ENCODE assay signal across 27 cellular contexts in the genomic region with DNA sequence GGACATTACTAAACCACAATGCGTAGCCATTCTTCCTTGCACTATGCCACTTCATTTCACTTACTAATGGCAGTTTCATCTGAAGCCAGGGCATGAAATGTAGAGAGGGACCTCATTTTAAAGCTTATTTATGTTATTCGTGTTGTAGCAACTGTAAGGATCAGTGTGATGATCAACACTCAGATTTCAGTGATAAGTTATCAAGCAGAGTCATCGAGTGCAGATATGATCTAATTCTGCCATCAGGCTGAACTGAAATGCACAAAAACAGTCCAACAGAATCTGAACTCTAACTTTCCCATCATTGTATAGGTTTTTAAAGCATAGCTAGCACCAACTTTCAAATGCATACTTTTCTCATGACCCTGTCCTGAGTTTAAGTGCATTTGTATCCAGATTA. TPM values are rescaled to one million over a fixed set of nuclear protein-coding genes. Genes with fewer than 3 reads are reported as not detected.
DNase-seq lines count a peak whose midpoint lies in the region; ATAC-seq, FAIRE-seq and TF ChIP-seq lines count a peak whose summit lies in the region.
"Had no signal": no experiment of that assay in that cellular context is flagged by ENCODE, and none has a peak within 500 bp of the region (broad histone marks: within the 10 kb centered on the region; RNA-seq: fewer than 3 reads in every experiment).

No MANE protein-coding gene starts in this region.

- peaks cover 25% of the 10 kb centered on the region for H3K36me3 Mint-ChIP-seq in activated CD4-positive, alpha-beta T cell treated with anti-CD3 and anti-CD28 coated beads, Interleukin-2, amount 10 ng/mL, durations not matched to agents 24 days and 14 days (ENCODE audit: low read depth)
- peaks cover 5% of the 10 kb centered on the region for H3K36me3 Mint-ChIP-seq in activated T-cell treated with anti-CD3 and anti-CD28 coated beads, Interleukin-2, amount 50 U/mL, for 24 hours (ENCODE audit: low read depth)
- H3K36me3 Mint-ChIP-seq: IgD-negative memory B cell had no signal

- dilution Hi-C loops in endothelial cell of umbilical vein (cut with MboI; ENCODE audit: extremely low pct_ligation_motif_present, low sequenced_read_pairs) = no loop called here

- TF ChIP-seq POLR2A in endothelial cell of umbilical vein (IDR thresholded peaks at IDR 0.05; ENCODE audit: low read depth, low read length) = no peak

- POLR2A ChIA-PET in SK-N-SH (lab: Yijun Ruan, JAX) = no interaction called here
- POLR2A ChIA-PET in endothelial cell of umbilical vein (lab: Charles Lee) = no interaction called here
- POLR2A ChIA-PET in PC-3 (lab: Charles Lee; ENCODE audit: unreplicated experiment) = no interaction called here

- H3K36me3 ChIP-seq in SK-N-SH (replicated peaks in 1 of 2; ENCODE audit: control insufficient read depth in 1 of 2, insufficient read depth in 2 of 2, low read length in 1 of 2) (peaks cover 0 to 10% of the 10 kb centered on the region in 2 experiments), endothelial cell of umbilical vein (ENCODE audit: control insufficient read depth in 2 of 2, extremely low read depth in 1 of 2, insufficient read depth in 2 of 2, low read length in 2 of 2) (no peaks in the 10 kb centered on the region), trophoblast cell (ENCODE audit: control insufficient read depth in 1 of 2, insufficient read depth in 2 of 2, low read length in 2 of 2) (no peaks in the 10 kb centered on the region), PC-3 (ENCODE audit: low read depth, low read length) (no peaks in the 10 kb centered on the region)
- H3K36me3 ChIP-seq: Peyer's patch had no signal

- no peak overlapping the region for H2BK120ac ChIP-seq in trophoblast cell (ENCODE audit: insufficient read depth, low read length, poor library complexity)

- no peak overlapping the region for H3K4me3 Mint-ChIP-seq in activated CD4-positive, alpha-beta T cell treated with anti-CD3 and anti-CD28 coated beads, Interleukin-2, amount 10 ng/mL, durations not matched to agents 24 days and 14 days
- H3K4me3 Mint-ChIP-seq in activated T-cell treated with anti-CD3 and anti-CD28 coated beads, Interleukin-2, amount 50 U/mL, for 24 hours = no peak overlapping the region
- H3K4me3 Mint-ChIP-seq: B cell, IgD-negative memory B cell had no signal

- H4K20me1 ChIP-seq in SK-N-SH (ENCODE audit: insufficient read depth) (no peaks in the 10 kb centered on the region), endothelial cell of umbilical vein (replicated peaks; ENCODE audit: control insufficient read depth, extremely low read depth, insufficient read depth, low read length) (no peaks in the 10 kb centered on the region), PC-3 (ENCODE audit: low read length) (no peaks in the 10 kb centered on the region)

- H3F3A ChIP-seq in SK-N-SH (replicated peaks; ENCODE audit: insufficient read depth) (peaks cover 24% of the 10 kb centered on the region), PC-3 (ENCODE audit: low read length, unreplicated experiment) (no peaks in the 10 kb centered on the region)

- H3K27me3 ChIP-seq in SK-N-SH (ENCODE audit: insufficient read depth) (no peaks in the 10 kb centered on the region), endothelial cell of umbilical vein (ENCODE audit: control insufficient read depth in 2 of 2, insufficient read depth in 2 of 2, low read length in 2 of 2) (no peaks in the 10 kb centered on the region), trophoblast cell (ENCODE audit: insufficient read depth, low read length) (no peaks in the 10 kb centered on the region), PC-3 (ENCODE audit: low read length) (no peaks in the 10 kb centered on the region)
- H3K27me3 ChIP-seq: Peyer's patch had no signal

- H3K4me2 ChIP-seq in SK-N-SH = peak overlapping the region; percentile 23; the same call in 1 of the 2 replicates
- H3K4me2 ChIP-seq in endothelial cell of umbilical vein (ENCODE audit: insufficient read depth, low read length) = no peak overlapping the region
- no peak overlapping the region for H3K4me2 ChIP-seq in trophoblast cell (ENCODE audit: low read length)
- no peak overlapping the region for H3K4me2 ChIP-seq in PC-3 (ENCODE audit: low read length)

- no peak overlapping the region for H3K14ac ChIP-seq in trophoblast cell (ENCODE audit: low read length)

- FAIRE-seq in endothelial cell of umbilical vein (lab: Jason Lieb, UNC) = no peak
- FAIRE-seq: H1 had no signal

- H2AFZ ChIP-seq in SK-N-SH (ENCODE audit: low read depth) (no peak overlapping the region), endothelial cell of umbilical vein (ENCODE audit: low read depth, low read length) (no peak overlapping the region), trophoblast cell (ENCODE audit: insufficient read depth, low read length, poor library complexity) (no peak overlapping the region), PC-3 (ENCODE audit: low read length) (no peak overlapping the region)

- H3K9me3 ChIP-seq in SK-N-SH (no peaks in the 10 kb centered on the region), endothelial cell of umbilical vein (replicated peaks; ENCODE audit: control insufficient read depth, insufficient read depth, low read length) (no peaks in the 10 kb centered on the region), trophoblast cell (ENCODE audit: insufficient read depth, low read depth, low read length) (no peaks in the 10 kb centered on the region), PC-3 (ENCODE audit: low read length) (no peaks in the 10 kb centered on the region)
- H3K9me3 ChIP-seq: Peyer's patch had no signal

- H3K18ac ChIP-seq in trophoblast cell (ENCODE audit: low read length) = no peak overlapping the region

- no peak overlapping the region for H2BK5ac ChIP-seq in trophoblast cell (ENCODE audit: low read depth, low read length, poor library complexity)

- 0 out of 2 replicates have a peak overlapping the region, but pooled peaks have one; percentile 7 for H3K9ac ChIP-seq in SK-N-SH
- H3K9ac ChIP-seq in endothelial cell of umbilical vein (replicated peaks; ENCODE audit: extremely low read depth, insufficient read depth, low read length) = no peak overlapping the region
- H3K9ac ChIP-seq in trophoblast cell (ENCODE audit: low read length) = no peak overlapping the region
- no peak overlapping the region for H3K9ac ChIP-seq in PC-3 (ENCODE audit: low read length)

- no peaks in the 10 kb centered on the region for H3K9me3 Mint-ChIP-seq in activated CD4-positive, alpha-beta T cell treated with anti-CD3 and anti-CD28 coated beads, Interleukin-2, amount 10 ng/mL, durations not matched to agents 24 days and 14 days
- H3K9me3 Mint-ChIP-seq in activated T-cell treated with anti-CD3 and anti-CD28 coated beads, Interleukin-2, amount 50 U/mL, for 24 hours = no peaks in the 10 kb centered on the region
- H3K9me3 Mint-ChIP-seq: IgD-negative memory B cell had no signal

- H3K9me2 ChIP-seq in SK-N-SH (no peaks in the 10 kb centered on the region), PC-3 (replicated peaks; ENCODE audit: low read length) (no peaks in the 10 kb centered on the region)

- 46% methylated on average over 3 of the region's 3 CpGs for WGBS in SK-N-SH (ENCODE audit: low lambda C conversion rate)
- whole genome bisulfite sequencing in trophoblast cell (ENCODE audit: extremely low coverage, insufficient coverage, insufficient read length) = no CpG with 5 or more reads among the region's 3 CpGs

- DNase-seq in activated CD4-positive, alpha-beta T cell treated with anti-CD3 and anti-CD28 coated beads, Interleukin-2, amount 10 ng/mL, durations not matched to agents 24 days and 14 days = peak; percentile 22
- DNase-seq in activated CD4-positive, alpha-beta T cell treated with anti-CD3 and anti-CD28 coated beads for 1 hour = no peak
- no peak for DNase-seq in SK-N-SH
- DNase-seq in endothelial cell of umbilical vein (ENCODE audit: low read depth, low spot score) = no peak
- peak; percentile 56 to 88 for DNase-seq in trophoblast cell
- no peak for DNase-seq in activated T-cell treated with anti-CD3 and anti-CD28 coated beads, Interleukin-2, amount 50 U/mL, for 24 hours
- no peak for DNase-seq in NCI-H1048 (lab: John Stamatoyannopoulos, UW)
- DNase-seq in PC-3 = no peak
- DNase-seq: DMS153, DND-41, NCI-H1105, NCI-H1436 treated with DMSO at 0.1 percent for 48 hours, NCI-H187 treated with DMSO at 0.1 percent for 48 hours, NCI-H2107, NCI-H446 treated with DMSO at 0.1 percent for 48 hours, NCI-H526 treated with DMSO at 0.1 percent for 48 hours, Peyer's patch, SHP77 treated with DMSO at 0.1 percent for 48 hours, SW 1271 had no signal

- H3K4me1 Mint-ChIP-seq in activated CD4-positive, alpha-beta T cell treated with anti-CD3 and anti-CD28 coated beads, Interleukin-2, amount 10 ng/mL, durations not matched to agents 24 days and 14 days = peaks cover 22% of the 10 kb centered on the region
- peaks cover 67% of the 10 kb centered on the region for H3K4me1 Mint-ChIP-seq in activated T-cell treated with anti-CD3 and anti-CD28 coated beads, Interleukin-2, amount 50 U/mL, for 24 hours (ENCODE audit: low read depth)
- H3K4me1 Mint-ChIP-seq: B cell had no signal

- no peak overlapping the region for H4K8ac ChIP-seq in trophoblast cell (ENCODE audit: low read depth, low read length)

- no peaks in the 10 kb centered on the region for H3K79me1 ChIP-seq in trophoblast cell (ENCODE audit: low read length)

- no peaks in the 10 kb centered on the region for H3K9me1 ChIP-seq in endothelial cell of umbilical vein (replicated peaks; ENCODE audit: control insufficient read depth, extremely low read depth, insufficient read depth, low read length)

- intact Hi-C loops in activated CD4-positive, alpha-beta T cell treated with anti-CD3 and anti-CD28 coated beads, Interleukin-2, amount 10 ng/mL, durations not matched to agents 24 days and 14 days (cut with micrococcal nuclease) = no loop called here
- intact Hi-C loops in endothelial cell of umbilical vein (cut with micrococcal nuclease) (no loop called here), PC-3 (cut with micrococcal nuclease) (no loop called here)

- peaks cover 79% of the 10 kb centered on the region for H3K79me2 ChIP-seq in SK-N-SH (ENCODE audit: insufficient read depth)
- H3K79me2 ChIP-seq in endothelial cell of umbilical vein (ENCODE audit: control insufficient read depth, insufficient read depth, low read length) = peaks cover 32% of the 10 kb centered on the region
- H3K79me2 ChIP-seq in trophoblast cell (ENCODE audit: control insufficient read depth, insufficient read depth, low read length, poor library complexity) = no peaks in the 10 kb centered on the region
- H3K79me2 ChIP-seq in PC-3 (ENCODE audit: low read length) = no peaks in the 10 kb centered on the region

- H3K27me3 Mint-ChIP-seq in activated CD4-positive, alpha-beta T cell treated with anti-CD3 and anti-CD28 coated beads, Interleukin-2, amount 10 ng/mL, durations not matched to agents 24 days and 14 days = no peaks in the 10 kb centered on the region
- H3K27me3 Mint-ChIP-seq in activated T-cell treated with anti-CD3 and anti-CD28 coated beads, Interleukin-2, amount 50 U/mL, for 24 hours = no peaks in the 10 kb centered on the region
- H3K27me3 Mint-ChIP-seq: B cell, IgD-negative memory B cell had no signal

- TF ChIP-seq EP300 in SK-N-SH (IDR thresholded peaks at IDR 0.05; ENCODE audit: borderline replicate concordance in 1 of 2, low read depth in 1 of 2, low read length in 1 of 2) = peak in 1 of 2 experiments; percentile 61; a peak in 1 of 4 replicates

- no peak overlapping the region for H3K23ac ChIP-seq in trophoblast cell (ENCODE audit: low read length)

- no peak overlapping the region for H4K12ac ChIP-seq in trophoblast cell (ENCODE audit: low read depth, low read length)

- no peak overlapping the region for H2AK5ac ChIP-seq in trophoblast cell (ENCODE audit: low read length)

- H3K27ac ChIP-seq in SK-N-SH (ENCODE audit: low read depth in 2 of 2, low read length in 1 of 2) = peak overlapping the region in 1 of 2 experiments; percentile 92; a peak in 2 of 4 replicates
- no peak overlapping the region for H3K27ac ChIP-seq in endothelial cell of umbilical vein (ENCODE audit: insufficient read depth, low read depth, low read length)
- H3K27ac ChIP-seq in trophoblast cell (ENCODE audit: low read depth, low read length) = no peak overlapping the region
- no peak overlapping the region for H3K27ac ChIP-seq in PC-3 (ENCODE audit: low read length)
- H3K27ac ChIP-seq: 22Rv1, C4-2B, HL-60, Peyer's patch had no signal

- no peak for TF ChIP-seq CTCF in SK-N-SH (IDR thresholded peaks at IDR 0.05)
- TF ChIP-seq CTCF in endothelial cell of umbilical vein (IDR thresholded peaks at IDR 0.05; ENCODE audit: extremely low read depth in 1 of 2, insufficient read depth in 1 of 2, low read depth in 1 of 2, low read length in 2 of 2) = no peak
- no peak for TF ChIP-seq CTCF in PC-3 (conservative IDR thresholded peaks at IDR 0.05; ENCODE audit: low read depth, low read length)

- H3K27ac Mint-ChIP-seq in activated CD4-positive, alpha-beta T cell treated with anti-CD3 and anti-CD28 coated beads, Interleukin-2, amount 10 ng/mL, durations not matched to agents 24 days and 14 days = no peak overlapping the region
- no peak overlapping the region for H3K27ac Mint-ChIP-seq in activated T-cell treated with anti-CD3 and anti-CD28 coated beads, Interleukin-2, amount 50 U/mL, for 24 hours
- H3K27ac Mint-ChIP-seq: B cell, IgD-negative memory B cell had no signal

- BruUV-seq in endothelial cell of umbilical vein (replicated peaks; lab: Mats Ljungman, UMichigan) (no TSS peak), PC-3 (replicated peaks; lab: Mats Ljungman, UMichigan) (no TSS peak)

- H3K4ac ChIP-seq in trophoblast cell (ENCODE audit: low read depth, low read length) = no peak overlapping the region

- peaks cover 0 to 7% of the 10 kb centered on the region in 2 experiments; a peak in 2 of 4 replicates for H3K4me1 ChIP-seq in SK-N-SH (ENCODE audit: control insufficient read depth in 1 of 2, insufficient read depth in 2 of 2, low read depth in 1 of 2, low read length in 1 of 2)
- peaks cover 21% of the 10 kb centered on the region for H3K4me1 ChIP-seq in endothelial cell of umbilical vein (ENCODE audit: control insufficient read depth, extremely low read depth, insufficient read depth, low read length)
- H3K4me1 ChIP-seq in trophoblast cell (ENCODE audit: control insufficient read depth in 1 of 2, insufficient read depth in 2 of 2, low read length in 2 of 2) = no peaks in the 10 kb centered on the region
- H3K4me1 ChIP-seq in PC-3 (ENCODE audit: insufficient read depth, low read length) = peaks cover 21% of the 10 kb centered on the region

- no peak for TF ChIP-seq RAD21 in SK-N-SH (IDR thresholded peaks at IDR 0.05; ENCODE audit: low read length)

- no peak overlapping the region for H4K91ac ChIP-seq in trophoblast cell (ENCODE audit: low read depth, low read length)

- H2BK12ac ChIP-seq in trophoblast cell (ENCODE audit: low read length) = no peak overlapping the region

- CTCF ChIA-PET in SK-N-SH (lab: Yijun Ruan, JAX) = interaction anchor here (1.2 to 2.8 kb wide), 2 partner anchors 10 to 15 kb away, joined by 3 to 8 read pairs; partner anchors contain the start of gene TNIK
- CTCF ChIA-PET in endothelial cell of umbilical vein (lab: Charles Lee) = interaction anchor here (1.1 kb wide), 1 partner anchor 25 kb away, joined by 4 read pairs; no protein-coding TSS in a partner anchor
- CTCF ChIA-PET in PC-3 (lab: Charles Lee) = no interaction called here

- ATAC-seq in PC-3 = no peak
- ATAC-seq: HCT116 had no signal

- H3K4me3 ChIP-seq in SK-N-SH (ENCODE audit: low read depth in 2 of 2, low read length in 1 of 2) (no peak overlapping the region), endothelial cell of umbilical vein (replicated peaks in 1 of 3; ENCODE audit: insufficient read depth in 1 of 3, low read depth in 1 of 3, low read length in 3 of 3) (no peak overlapping the region), trophoblast cell (ENCODE audit: low read depth, low read length) (no peak overlapping the region), PC-3 (ENCODE audit: low read length) (no peak overlapping the region)
- H3K4me3 ChIP-seq: Peyer's patch had no signal

RNA-seq across cellular contexts. Expression of gene TNIK, which starts 14.4 kb away (rescaled TPM):
- total RNA-seq in activated CD4-positive, alpha-beta T cell treated with anti-CD3 and anti-CD28 coated beads, Interleukin-2, amount 10 ng/mL, durations not matched to agents 24 days and 14 days = 24.5 and 27.4 TPM in 2 replicates
- polyA plus RNA-seq in SK-N-SH (2012; rRNA removed) = 19.4 and 26.8 TPM in 2 replicates
- 19.5 and 21.3 TPM in 2 replicates for polyA plus RNA-seq in SK-N-SH (2012; cell fraction: cytosol; rRNA removed)
- 29.9 and 67.9 TPM in 2 replicates for polyA plus RNA-seq in SK-N-SH (2012; cell fraction: nucleus; rRNA removed)
- 29.6 and 39.7 TPM in 2 replicates for total RNA-seq in endothelial cell of umbilical vein
- 8.4 and 10.9 TPM in 2 replicates for polyA plus RNA-seq in endothelial cell of umbilical vein
- polyA plus RNA-seq in endothelial cell of umbilical vein (2011; cell fraction: cytosol; rRNA removed) = 13.1 and 16.0 TPM in 2 replicates
- 47.2 and 66.5 TPM in 2 replicates for polyA plus RNA-seq in endothelial cell of umbilical vein (2011; cell fraction: nucleus; rRNA removed)
- 28.6 and 47.4 TPM in 2 replicates for polyA plus RNA-seq in endothelial cell of umbilical vein (2012)
- 47.3 and 56.8 TPM in 2 replicates for polyA minus RNA-seq in endothelial cell of umbilical vein
- polyA minus RNA-seq in endothelial cell of umbilical vein (2011; cell fraction: cytosol; rRNA and poly(A)+ RNA removed) = 0.41 TPM
- polyA minus RNA-seq in endothelial cell of umbilical vein (2011; cell fraction: nucleus; rRNA and poly(A)+ RNA removed) = 96.8 and 159 TPM in 2 replicates
- polyA plus RNA-seq in trophoblast cell (2013) = 0.75 and 0.96 TPM in 2 replicates
- 7.0 and 12.0 TPM in 2 replicates for total RNA-seq in PC-3 (2014; rRNA removed)
- total RNA-seq: OCI-LY7 had no signal

Comparison
In these comparisons a context has a peak if more than half of its experiments do, and no peak if none do; other contexts are left out.
1. DNase-seq: peak in activated CD4-positive, alpha-beta T cell treated with anti-CD3 and anti-CD28 coated beads, Interleukin-2, amount 10 ng/mL, durations not matched to agents 24 days and 14 days (single experiment) and trophoblast cell (2 of 2); none in activated CD4-positive, alpha-beta T cell treated with anti-CD3 and anti-CD28 coated beads for 1 hour (single experiment), SK-N-SH (single experiment), endothelial cell of umbilical vein (single experiment), activated T-cell treated with anti-CD3 and anti-CD28 coated beads, Interleukin-2, amount 50 U/mL, for 24 hours (single experiment), NCI-H1048 (single experiment) and PC-3 (single experiment).